ENCODE assay signal across 14 cellular contexts in the genomic region with DNA sequence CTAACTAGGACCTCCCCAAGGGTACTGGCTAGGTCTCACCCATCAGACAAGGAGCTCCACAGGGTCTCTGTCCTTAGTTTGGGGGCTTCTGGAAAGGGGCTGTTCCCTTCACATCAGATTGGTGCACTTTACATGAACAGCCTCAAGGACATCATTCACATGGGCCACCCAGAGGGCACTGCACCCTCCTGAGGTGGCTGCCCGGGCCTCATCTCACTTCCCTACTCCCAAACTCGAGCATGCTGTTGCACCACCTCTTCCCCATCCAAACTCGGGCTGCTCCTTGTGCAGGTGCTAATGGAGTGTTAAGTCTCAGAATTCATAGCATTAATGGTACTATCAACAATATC. TPM values are rescaled to one million over a fixed set of nuclear protein-coding genes. Genes with fewer than 3 reads are reported as not detected.
DNase-seq lines count a peak whose midpoint lies in the region; ATAC-seq and TF ChIP-seq lines count a peak whose summit lies in the region.
"Had no signal": no experiment of that assay in that cellular context is flagged by ENCODE, and none has a peak within 500 bp of the region (broad histone marks: within the 10 kb centered on the region; RNA-seq: fewer than 3 reads in every experiment).

No MANE protein-coding gene starts in this region.

- POLR2A ChIA-PET in activated CD4-positive, alpha-beta T cell treated with anti-CD3 and anti-CD28 coated beads for 36 hours (lab: Charles Lee) = interaction anchor here (0.7 to 0.9 kb wide), 2 partner anchors 98 to 874 kb away, joined by 3 read pairs; no protein-coding TSS in a partner anchor

- peaks cover 54% of the 10 kb centered on the region for H3K4me1 ChIP-seq in KMS-11 (ENCODE audit: low read depth, poor library complexity, severe bottlenecking)
- H3K4me1 ChIP-seq in mesendoderm (ENCODE audit: control insufficient read depth, low read depth, low read length) = no peaks in the 10 kb centered on the region

- peaks cover 31% of the 10 kb centered on the region for H3K4me1 Mint-ChIP-seq in activated CD4-positive, alpha-beta T cell treated with anti-CD3 and anti-CD28 coated beads for 36 hours
- H3K4me1 Mint-ChIP-seq in naive B cell = peaks cover 66 to 79% (median 75%) of the 10 kb centered on the region in 3 donors

- no peak overlapping the region for H4K5ac ChIP-seq in mesendoderm (ENCODE audit: low read length)

- no peaks in the 10 kb centered on the region for H4K20me1 ChIP-seq in KMS-11 (ENCODE audit: insufficient read depth)

- H3K4me2 ChIP-seq in KMS-11 = peak overlapping the region; percentile 83
- H3K4me2 ChIP-seq in mesendoderm (ENCODE audit: low read length) = no peak overlapping the region

- no peak for DNase-seq in activated CD4-positive, alpha-beta T cell treated with anti-CD3 and anti-CD28 coated beads for 36 hours
- DNase-seq in activated CD4-positive, alpha-beta T cell treated with anti-CD3 and anti-CD28 coated beads, Interleukin-2, amount 50 U/mL, for 4 hours = no peak
- DNase-seq in naive B cell (no peak), mesendoderm (no peak), activated gamma-delta T cell treated with Interleukin-2 at 50 U/mL for 16 hours (no peak)
- DNase-seq: 8988T; activated naive CD4-positive, alpha-beta T cell treated with anti-CD3 and anti-CD28 coated beads, Interleukin-2, amount 10 ng/mL, durations not matched to agents 7 days and 5 days; gastrocnemius medialis; NCI-H2081 treated with DMSO at 0.1 percent for 48 hours; OCI-M1 had no signal

- H3K9ac ChIP-seq in KMS-11 (no peak overlapping the region), mesendoderm (ENCODE audit: low read length) (no peak overlapping the region)

- no peaks in the 10 kb centered on the region for H3K79me1 ChIP-seq in mesendoderm (ENCODE audit: low read length)

- H3K27me3 ChIP-seq in KMS-11 (ENCODE audit: insufficient read depth, low read depth) = no peaks in the 10 kb centered on the region
- no peaks in the 10 kb centered on the region for H3K27me3 ChIP-seq in mesendoderm (ENCODE audit: insufficient read depth, low read length, poor library complexity)
- H3K27me3 ChIP-seq: gastrocnemius medialis had no signal

- no peak overlapping the region for H2BK15ac ChIP-seq in mesendoderm (replicated peaks; ENCODE audit: low read depth)

- H2AK5ac ChIP-seq in mesendoderm (ENCODE audit: low read length) = no peak overlapping the region

- H3K18ac ChIP-seq in mesendoderm (ENCODE audit: low read length) = no peak overlapping the region

- WGBS in mesendoderm (ENCODE audit: extremely low coverage, insufficient coverage, low lambda C conversion rate) = no CpG with 5 or more reads among the region's 3 CpGs

- CTCF ChIA-PET in activated CD4-positive, alpha-beta T cell treated with anti-CD3 and anti-CD28 coated beads for 36 hours (lab: Charles Lee) = interaction anchor here (0.6 to 0.7 kb wide), 4 partner anchors 64 to 520 kb away, joined by 3 read pairs; no protein-coding TSS in a partner anchor

- H3K27me3 Mint-ChIP-seq in activated CD4-positive, alpha-beta T cell treated with anti-CD3 and anti-CD28 coated beads for 36 hours = no peaks in the 10 kb centered on the region
- no peaks in the 10 kb centered on the region for H3K27me3 Mint-ChIP-seq in naive B cell
- H3K27me3 Mint-ChIP-seq: dendritic cell treated with granulocyte-macrophage colony-stimulating factor and Interleukin-4, amounts not matched to agents 40 ng/mL and 50 ng/mL, for 4 days had no signal

- H3K36me3 ChIP-seq in KMS-11 (ENCODE audit: insufficient read depth) (no peaks in the 10 kb centered on the region), mesendoderm (ENCODE audit: control insufficient read depth, insufficient read depth, low read length) (no peaks in the 10 kb centered on the region)
- H3K36me3 ChIP-seq: gastrocnemius medialis had no signal

- ATAC-seq in activated CD4-positive, alpha-beta T cell treated with anti-CD3 and anti-CD28 coated beads for 36 hours = no peak
- ATAC-seq in GM21381 (IDR thresholded peaks at IDR 0.05; ENCODE audit: unreplicated experiment) = peak; percentile 4
- no peak for ATAC-seq in naive B cell (ENCODE audit: low read depth in 2 of 2)
- ATAC-seq in HG03521 (IDR thresholded peaks at IDR 0.05; ENCODE audit: unreplicated experiment) = no peak

- no peaks in the 10 kb centered on the region for H3K9me3 Mint-ChIP-seq in activated CD4-positive, alpha-beta T cell treated with anti-CD3 and anti-CD28 coated beads for 36 hours (ENCODE audit: low read depth)
- H3K9me3 Mint-ChIP-seq in naive B cell = no peaks in the 10 kb centered on the region
- H3K9me3 Mint-ChIP-seq: activated naive CD4-positive, alpha-beta T cell treated with anti-CD3 and anti-CD28 coated beads, Interleukin-2, amount 10 ng/mL, durations not matched to agents 7 days and 5 days; dendritic cell treated with granulocyte-macrophage colony-stimulating factor and Interleukin-4, amounts not matched to agents 40 ng/mL and 50 ng/mL, for 4 days had no signal

- no peak overlapping the region for H3K4me3 Mint-ChIP-seq in activated CD4-positive, alpha-beta T cell treated with anti-CD3 and anti-CD28 coated beads for 36 hours
- peak overlapping the region in 6 of 8 donors; percentile 57 to 80 (median 68) for H3K4me3 Mint-ChIP-seq in naive B cell
- H3K4me3 Mint-ChIP-seq: activated naive CD4-positive, alpha-beta T cell treated with anti-CD3 and anti-CD28 coated beads, Interleukin-2, amount 10 ng/mL, durations not matched to agents 7 days and 5 days; dendritic cell treated with granulocyte-macrophage colony-stimulating factor and Interleukin-4, amounts not matched to agents 40 ng/mL and 50 ng/mL, for 4 days had no signal

- H3K4me3 ChIP-seq in KMS-11 (IDR thresholded peaks at IDR 0.05; ENCODE audit: insufficient read depth, low read depth, low read length) (no peak overlapping the region), mesendoderm (ENCODE audit: low read length) (no peak overlapping the region)
- H3K4me3 ChIP-seq: gastrocnemius medialis had no signal

- no peak overlapping the region for H2BK5ac ChIP-seq in mesendoderm (ENCODE audit: low read length)

- no peak overlapping the region for H4K8ac ChIP-seq in mesendoderm (ENCODE audit: low read depth, low read length)

- peak overlapping the region; percentile 25; the same call in 1 of the 2 replicates for H2AFZ ChIP-seq in KMS-11 (ENCODE audit: low read depth)

- peak overlapping the region; percentile 55 for H3K27ac Mint-ChIP-seq in activated CD4-positive, alpha-beta T cell treated with anti-CD3 and anti-CD28 coated beads for 36 hours
- peak overlapping the region; percentile 72 to 96 (median 90) for H3K27ac Mint-ChIP-seq in naive B cell
- H3K27ac Mint-ChIP-seq: activated naive CD4-positive, alpha-beta T cell treated with anti-CD3 and anti-CD28 coated beads, Interleukin-2, amount 10 ng/mL, durations not matched to agents 7 days and 5 days; dendritic cell treated with granulocyte-macrophage colony-stimulating factor and Interleukin-4, amounts not matched to agents 40 ng/mL and 50 ng/mL, for 4 days had no signal

- no peak overlapping the region for H3K23ac ChIP-seq in mesendoderm (ENCODE audit: low read length)

- no peak for TF ChIP-seq CTCF in KMS-11 (conservative IDR thresholded peaks at IDR 0.05; ENCODE audit: low read depth, low read length)

- H3K36me3 Mint-ChIP-seq in activated CD4-positive, alpha-beta T cell treated with anti-CD3 and anti-CD28 coated beads for 36 hours (ENCODE audit: low read depth) = peaks cover 2% of the 10 kb centered on the region
- H3K36me3 Mint-ChIP-seq in naive B cell = no peaks in the 10 kb centered on the region
- H3K36me3 Mint-ChIP-seq: activated naive CD4-positive, alpha-beta T cell treated with anti-CD3 and anti-CD28 coated beads, Interleukin-2, amount 10 ng/mL, durations not matched to agents 7 days and 5 days had no signal

- H2BK120ac ChIP-seq in mesendoderm (ENCODE audit: low read depth, low read length) = no peak overlapping the region

- intact Hi-C loops in activated CD4-positive, alpha-beta T cell treated with anti-CD3 and anti-CD28 coated beads for 36 hours (cut with DNase I, micrococcal nuclease) = loop anchor here (1.0 to 5.0 kb wide), 3 partner anchors 29 to 45 kb away; no protein-coding TSS in a partner anchor

- H3K27ac ChIP-seq in KMS-11 = peak overlapping the region; percentile 46
- H3K27ac ChIP-seq in mesendoderm (ENCODE audit: low read depth, low read length) = no peak overlapping the region
- H3K27ac ChIP-seq: gastrocnemius medialis had no signal

- no peak overlapping the region for H3K4ac ChIP-seq in mesendoderm (ENCODE audit: low read depth, low read length)

- H3K56ac ChIP-seq in mesendoderm (ENCODE audit: low read length) = no peak overlapping the region

- H3K79me2 ChIP-seq in KMS-11 (ENCODE audit: insufficient read depth, low read depth) (no peaks in the 10 kb centered on the region), mesendoderm (ENCODE audit: control insufficient read depth, insufficient read depth, low read length) (no peaks in the 10 kb centered on the region)

RNA-seq across cellular contexts. Expression of a gene that starts 48.1 kb away (rescaled TPM):
- 100 to 1,000 TPM; 129 to 142 TPM for total RNA-seq in activated CD4-positive, alpha-beta T cell treated with anti-CD3 and anti-CD28 coated beads for 36 hours
- 100 to 1,000 TPM; 204 to 294 (median 234) TPM for polyA plus RNA-seq in naive B cell (ENCODE audit: low read depth in 6 of 6)
- polyA plus RNA-seq in mesendoderm (2013, experiment 1 of 2) = 280 TPM
- 273 TPM for polyA plus RNA-seq in mesendoderm (2013, experiment 2 of 2)
